ENCODE assay signal across 8 cellular contexts in the genomic region with DNA sequence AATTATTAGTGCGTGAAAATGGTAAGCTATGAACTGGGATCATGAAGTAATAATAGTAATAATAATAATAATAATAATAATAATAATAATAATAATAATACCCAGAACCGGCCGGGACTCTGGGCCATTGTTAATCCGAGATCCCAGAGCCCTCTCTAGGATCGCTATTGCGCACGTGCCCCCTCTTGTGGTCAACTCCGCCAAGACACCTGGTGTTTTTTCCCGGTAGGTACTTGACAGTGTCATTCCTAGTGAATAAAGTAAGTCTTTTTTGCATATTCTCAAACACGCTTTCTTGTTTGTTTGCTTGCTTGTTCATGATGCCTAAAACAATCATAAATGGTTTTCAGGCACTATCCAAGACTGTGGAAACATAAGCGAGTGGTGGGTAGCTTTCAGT.
DNase-seq lines count a peak whose midpoint lies in the region; ATAC-seq and TF ChIP-seq lines count a peak whose summit lies in the region.
"Not testable (repeated sequence)": the region's sequence is repeated elsewhere in the genome, so short reads cannot be mapped to it uniquely, and the experiment has no call there.

No MANE protein-coding gene starts in this region.

- not testable (repeated sequence) for H3K27ac ChIP-seq in neural progenitor cell, thyroid gland

- not testable (repeated sequence) for H3K4me3 ChIP-seq in neural progenitor cell; thyroid gland (replicated peaks in 1 of 3)

- not testable (repeated sequence) for H3F3A ChIP-seq in neural progenitor cell (ENCODE audit: low read depth)

- not testable (repeated sequence) for H3K4me2 ChIP-seq in neural progenitor cell

- ATAC-seq in activated naive CD8-positive, alpha-beta T cell treated with anti-CD3 and anti-CD28 coated beads, Interleukin-2, amount 10 ng/mL, durations not matched to agents 7 days and 5 days (ENCODE audit: low read depth); Right ventricle myocardium superior (ENCODE audit: poor library complexity): not testable (repeated sequence)

- not testable (repeated sequence) for H3K27ac Mint-ChIP-seq in HFFc6; activated naive CD8-positive, alpha-beta T cell treated with anti-CD3 and anti-CD28 coated beads, Interleukin-2, amount 10 ng/mL, durations not matched to agents 7 days and 5 days; neural progenitor cell

- not testable (repeated sequence) for H3K4me3 Mint-ChIP-seq in HFFc6; activated naive CD8-positive, alpha-beta T cell treated with anti-CD3 and anti-CD28 coated beads, Interleukin-2, amount 10 ng/mL, durations not matched to agents 7 days and 5 days; neural progenitor cell

- H3K9ac ChIP-seq in neural progenitor cell: not testable (repeated sequence)

- intact Hi-C loops in Right ventricle myocardium superior (cut with DNase I); thyroid gland (cut with DNase I): not testable (repeated sequence)

- peak; percentile 64 for DNase-seq in DMS53 (lab: John Stamatoyannopoulos, UW)
- DNase-seq in HFFc6: peak; percentile 15
- peak; percentile 39 for DNase-seq in NCI-H1048 (lab: John Stamatoyannopoulos, UW)
- peak; percentile 22 for DNase-seq in SW480 (ENCODE audit: low spot score)
- peak; percentile 35 for DNase-seq in activated naive CD8-positive, alpha-beta T cell treated with anti-CD3 and anti-CD28 coated beads, Interleukin-2, amount 10 ng/mL, durations not matched to agents 7 days and 5 days
- peak; percentile 54 for DNase-seq in Right ventricle myocardium superior
- not testable (repeated sequence) for DNase-seq in neural progenitor cell (ENCODE audit: low spot score)
- DNase-seq in thyroid gland: peak; percentile 55 to 62

- H3K4me1 Mint-ChIP-seq in HFFc6 (ENCODE audit: low read depth); activated naive CD8-positive, alpha-beta T cell treated with anti-CD3 and anti-CD28 coated beads, Interleukin-2, amount 10 ng/mL, durations not matched to agents 7 days and 5 days; neural progenitor cell: not testable (repeated sequence)

- not testable (repeated sequence) for H3K27me3 Mint-ChIP-seq in HFFc6 (ENCODE audit: insufficient read depth); activated naive CD8-positive, alpha-beta T cell treated with anti-CD3 and anti-CD28 coated beads, Interleukin-2, amount 10 ng/mL, durations not matched to agents 7 days and 5 days; neural progenitor cell (ENCODE audit: insufficient read depth, low read depth)

- 24% methylated on average over 11 of the region's 11 CpGs for WGBS in thyroid gland, 2 donors

- not testable (repeated sequence) for H3K79me2 ChIP-seq in neural progenitor cell (ENCODE audit: low read depth)

- peak; percentile 70 for TF ChIP-seq CTCF in HFFc6 (IDR thresholded peaks at IDR 0.05)
- peak; percentile 15 for TF ChIP-seq CTCF in neural progenitor cell (IDR thresholded peaks at IDR 0.05)
- peak in 4 of 6 experiments; percentile 13 to 56 (median 18) for TF ChIP-seq CTCF in thyroid gland (IDR thresholded peaks at IDR 0.05)

- peaks cover 11% of the 10 kb centered on the region for H3K9me3 ChIP-seq in neural progenitor cell (ENCODE audit: low read depth)
- not testable (repeated sequence) for H3K9me3 ChIP-seq in thyroid gland

- not testable (repeated sequence) for H4K20me1 ChIP-seq in neural progenitor cell (ENCODE audit: low read depth)

- TF ChIP-seq POLR2A in thyroid gland (IDR thresholded peaks at IDR 0.05): not testable (repeated sequence)

- not testable (repeated sequence) for H3K9me3 Mint-ChIP-seq in HFFc6; activated naive CD8-positive, alpha-beta T cell treated with anti-CD3 and anti-CD28 coated beads, Interleukin-2, amount 10 ng/mL, durations not matched to agents 7 days and 5 days; neural progenitor cell

- not testable (repeated sequence) for H3K4me1 ChIP-seq in neural progenitor cell, thyroid gland

- not testable (repeated sequence) for H3K36me3 ChIP-seq in neural progenitor cell, thyroid gland

- H2AFZ ChIP-seq in neural progenitor cell (replicated peaks): not testable (repeated sequence)

- not testable (repeated sequence) for H3K27me3 ChIP-seq in neural progenitor cell, thyroid gland

- H3K36me3 Mint-ChIP-seq in HFFc6 (ENCODE audit: low read depth); activated naive CD8-positive, alpha-beta T cell treated with anti-CD3 and anti-CD28 coated beads, Interleukin-2, amount 10 ng/mL, durations not matched to agents 7 days and 5 days; neural progenitor cell: not testable (repeated sequence)

- POLR2A ChIA-PET in activated naive CD8-positive, alpha-beta T cell treated with anti-CD3 and anti-CD28 coated beads, Interleukin-2, amount 10 ng/mL, durations not matched to agents 7 days and 5 days (lab: Charles Lee): not testable (repeated sequence)

Comparison
In these comparisons a context has a peak if more than half of its experiments do, and no peak if none do; other contexts are left out.
1. CTCF ChIP-seq: peak in every context shown above with its lines; median percentile 70 in HFFc6; 18 in thyroid gland; 15 in neural progenitor cell.